Comparison of ENCODE assay signal across 1 cellular context in the genomic region with DNA sequence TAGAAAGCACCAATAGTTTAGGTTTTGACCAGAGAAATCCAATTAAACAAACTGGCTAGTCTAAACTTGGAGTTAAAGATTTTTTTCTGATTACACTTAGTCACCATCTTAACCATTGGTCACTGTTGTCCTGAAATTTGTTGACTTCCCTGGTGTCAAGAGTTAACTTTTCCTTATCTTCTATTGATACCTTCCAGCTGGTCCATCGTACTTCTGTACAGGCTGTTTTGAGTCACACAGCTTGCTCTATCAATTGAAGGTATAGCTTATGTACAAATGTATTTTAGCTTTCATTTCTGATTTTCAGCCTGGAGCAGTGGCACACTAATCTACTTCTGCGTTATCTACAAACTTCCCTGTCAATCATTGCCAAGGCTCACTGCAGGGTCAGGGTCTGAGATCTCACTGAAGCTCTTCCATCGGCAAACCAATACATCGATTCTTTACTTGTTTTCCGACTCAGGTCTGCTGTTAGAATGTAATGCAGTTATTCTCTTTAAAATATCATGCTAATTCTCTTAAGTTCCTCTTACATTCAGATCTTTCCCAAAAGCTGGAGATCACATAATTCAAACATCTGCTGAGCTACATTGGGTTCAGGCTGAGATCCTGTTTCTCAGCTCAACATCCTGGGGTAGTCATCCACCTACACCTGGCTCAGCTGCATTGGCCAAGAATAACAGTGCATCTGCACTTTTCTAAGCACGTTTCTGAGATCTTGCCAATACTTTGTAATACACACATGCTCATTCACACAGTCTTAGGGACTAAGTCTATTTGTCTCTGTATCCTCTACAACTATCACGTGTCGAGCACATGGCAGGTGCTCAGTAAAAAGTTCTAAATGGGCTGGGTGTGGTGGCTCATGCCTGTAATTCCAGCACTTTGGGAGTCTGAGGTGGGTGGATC.
TF ChIP-seq lines count a peak whose summit lies in the region.

No MANE protein-coding gene starts in this region.

TF ChIP-seq in HepG2, 621 proteins besides CTCF, POLR2A, EP300 and RAD21 (continued from another document and continues in another):
- TF ChIP-seq, protein P1, sequence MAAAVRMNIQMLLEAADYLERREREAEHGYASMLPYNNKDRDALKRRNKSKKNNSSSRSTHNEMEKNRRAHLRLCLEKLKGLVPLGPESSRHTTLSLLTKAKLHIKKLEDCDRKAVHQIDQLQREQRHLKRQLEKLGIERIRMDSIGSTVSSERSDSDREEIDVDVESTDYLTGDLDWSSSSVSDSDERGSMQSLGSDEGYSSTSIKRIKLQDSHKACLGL (CRISPR knock-in tag; IDR thresholded peaks at IDR 0.05): no peak
- TF ChIP-seq, protein P2, sequence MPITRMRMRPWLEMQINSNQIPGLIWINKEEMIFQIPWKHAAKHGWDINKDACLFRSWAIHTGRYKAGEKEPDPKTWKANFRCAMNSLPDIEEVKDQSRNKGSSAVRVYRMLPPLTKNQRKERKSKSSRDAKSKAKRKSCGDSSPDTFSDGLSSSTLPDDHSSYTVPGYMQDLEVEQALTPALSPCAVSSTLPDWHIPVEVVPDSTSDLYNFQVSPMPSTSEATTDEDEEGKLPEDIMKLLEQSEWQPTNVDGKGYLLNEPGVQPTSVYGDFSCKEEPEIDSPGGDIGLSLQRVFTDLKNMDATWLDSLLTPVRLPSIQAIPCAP (CRISPR knock-in tag; IDR thresholded peaks at IDR 0.05; ENCODE audit: low read depth): no peak
- TF ChIP-seq ZNF30 (CRISPR knock-in tag; IDR thresholded peaks at IDR 0.05) (no peak), TSC22D2 (CRISPR knock-in tag; IDR thresholded peaks at IDR 0.05; ENCODE audit: borderline replicate concordance) (no peak), IRF2 (CRISPR knock-in tag; IDR thresholded peaks at IDR 0.05) (0 out of 2 replicates have a peak, but pooled peaks have one; percentile 23), ZNF468 (CRISPR knock-in tag; IDR thresholded peaks at IDR 0.05) (no peak), RARA (CRISPR knock-in tag; IDR thresholded peaks at IDR 0.05) (peak; percentile 63), RBM39 (IDR thresholded peaks at IDR 0.05; ENCODE audit: low read depth, low read length, poor library complexity, severe bottlenecking) (no peak), ZNF652 (CRISPR knock-in tag; IDR thresholded peaks at IDR 0.05; ENCODE audit: borderline replicate concordance, low read depth) (peak; percentile 77), MZF1 (CRISPR knock-in tag; IDR thresholded peaks at IDR 0.05; ENCODE audit: borderline replicate concordance) (no peak), CBX2 (IDR thresholded peaks at IDR 0.05; ENCODE audit: low read depth, low read length) (no peak), CBX2 (CRISPR knock-in tag; IDR thresholded peaks at IDR 0.05; ENCODE audit: low read depth) (no peak), CHD2 (IDR thresholded peaks at IDR 0.05; ENCODE audit: low read depth, low read length) (no peak), KAT2B (IDR thresholded peaks at IDR 0.05; ENCODE audit: borderline replicate concordance, low read depth, low read length) (no peak), ZBTB42 (CRISPR knock-in tag; IDR thresholded peaks at IDR 0.05) (no peak), ZNF232 (CRISPR knock-in tag; IDR thresholded peaks at IDR 0.05; ENCODE audit: borderline replicate concordance) (no peak), ZFP36L1 (CRISPR knock-in tag; IDR thresholded peaks at IDR 0.05) (no peak), NR2F6 (IDR thresholded peaks at IDR 0.05) (peak; percentile 58), NR2F6 (CRISPR knock-in tag; IDR thresholded peaks at IDR 0.05) (0 out of 2 replicates have a peak, but pooled peaks have one; percentile 31), ZNF816 (CRISPR knock-in tag; IDR thresholded peaks at IDR 0.05; ENCODE audit: borderline replicate concordance) (no peak)
- TF ChIP-seq, protein P3, sequence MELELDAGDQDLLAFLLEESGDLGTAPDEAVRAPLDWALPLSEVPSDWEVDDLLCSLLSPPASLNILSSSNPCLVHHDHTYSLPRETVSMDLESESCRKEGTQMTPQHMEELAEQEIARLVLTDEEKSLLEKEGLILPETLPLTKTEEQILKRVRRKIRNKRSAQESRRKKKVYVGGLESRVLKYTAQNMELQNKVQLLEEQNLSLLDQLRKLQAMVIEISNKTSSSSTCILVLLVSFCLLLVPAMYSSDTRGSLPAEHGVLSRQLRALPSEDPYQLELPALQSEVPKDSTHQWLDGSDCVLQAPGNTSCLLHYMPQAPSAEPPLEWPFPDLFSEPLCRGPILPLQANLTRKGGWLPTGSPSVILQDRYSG (CRISPR knock-in tag; IDR thresholded peaks at IDR 0.05): no peak
- TF ChIP-seq, protein P4, sequence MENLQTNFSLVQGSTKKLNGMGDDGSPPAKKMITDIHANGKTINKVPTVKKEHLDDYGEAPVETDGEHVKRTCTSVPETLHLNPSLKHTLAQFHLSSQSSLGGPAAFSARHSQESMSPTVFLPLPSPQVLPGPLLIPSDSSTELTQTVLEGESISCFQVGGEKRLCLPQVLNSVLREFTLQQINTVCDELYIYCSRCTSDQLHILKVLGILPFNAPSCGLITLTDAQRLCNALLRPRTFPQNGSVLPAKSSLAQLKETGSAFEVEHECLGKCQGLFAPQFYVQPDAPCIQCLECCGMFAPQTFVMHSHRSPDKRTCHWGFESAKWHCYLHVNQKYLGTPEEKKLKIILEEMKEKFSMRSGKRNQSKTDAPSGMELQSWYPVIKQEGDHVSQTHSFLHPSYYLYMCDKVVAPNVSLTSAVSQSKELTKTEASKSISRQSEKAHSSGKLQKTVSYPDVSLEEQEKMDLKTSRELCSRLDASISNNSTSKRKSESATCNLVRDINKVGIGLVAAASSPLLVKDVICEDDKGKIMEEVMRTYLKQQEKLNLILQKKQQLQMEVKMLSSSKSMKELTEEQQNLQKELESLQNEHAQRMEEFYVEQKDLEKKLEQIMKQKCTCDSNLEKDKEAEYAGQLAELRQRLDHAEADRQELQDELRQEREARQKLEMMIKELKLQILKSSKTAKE (CRISPR knock-in tag; IDR thresholded peaks at IDR 0.05; ENCODE audit: borderline replicate concordance): no peak
- TF ChIP-seq, protein P5, sequence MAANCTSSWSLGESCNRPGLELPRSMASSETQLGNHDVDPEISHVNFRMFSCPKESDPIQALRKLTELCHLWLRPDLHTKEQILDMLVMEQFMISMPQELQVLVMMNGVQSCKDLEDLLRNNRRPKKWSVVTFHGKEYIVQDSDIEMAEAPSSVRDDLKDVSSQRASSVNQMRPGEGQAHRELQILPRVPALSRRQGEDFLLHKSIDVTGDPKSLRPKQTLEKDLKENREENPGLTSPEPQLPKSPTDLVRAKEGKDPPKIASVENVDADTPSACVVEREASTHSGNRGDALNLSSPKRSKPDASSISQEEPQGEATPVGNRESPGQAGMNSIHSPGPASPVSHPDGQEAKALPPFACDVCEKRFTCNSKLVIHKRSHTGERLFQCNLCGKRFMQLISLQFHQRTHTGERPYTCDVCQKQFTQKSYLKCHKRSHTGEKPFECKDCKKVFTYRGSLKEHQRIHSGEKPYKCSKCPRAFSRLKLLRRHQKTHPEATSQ (CRISPR knock-in tag; IDR thresholded peaks at IDR 0.05; ENCODE audit: borderline replicate concordance): no peak
- TF ChIP-seq, protein P6, sequence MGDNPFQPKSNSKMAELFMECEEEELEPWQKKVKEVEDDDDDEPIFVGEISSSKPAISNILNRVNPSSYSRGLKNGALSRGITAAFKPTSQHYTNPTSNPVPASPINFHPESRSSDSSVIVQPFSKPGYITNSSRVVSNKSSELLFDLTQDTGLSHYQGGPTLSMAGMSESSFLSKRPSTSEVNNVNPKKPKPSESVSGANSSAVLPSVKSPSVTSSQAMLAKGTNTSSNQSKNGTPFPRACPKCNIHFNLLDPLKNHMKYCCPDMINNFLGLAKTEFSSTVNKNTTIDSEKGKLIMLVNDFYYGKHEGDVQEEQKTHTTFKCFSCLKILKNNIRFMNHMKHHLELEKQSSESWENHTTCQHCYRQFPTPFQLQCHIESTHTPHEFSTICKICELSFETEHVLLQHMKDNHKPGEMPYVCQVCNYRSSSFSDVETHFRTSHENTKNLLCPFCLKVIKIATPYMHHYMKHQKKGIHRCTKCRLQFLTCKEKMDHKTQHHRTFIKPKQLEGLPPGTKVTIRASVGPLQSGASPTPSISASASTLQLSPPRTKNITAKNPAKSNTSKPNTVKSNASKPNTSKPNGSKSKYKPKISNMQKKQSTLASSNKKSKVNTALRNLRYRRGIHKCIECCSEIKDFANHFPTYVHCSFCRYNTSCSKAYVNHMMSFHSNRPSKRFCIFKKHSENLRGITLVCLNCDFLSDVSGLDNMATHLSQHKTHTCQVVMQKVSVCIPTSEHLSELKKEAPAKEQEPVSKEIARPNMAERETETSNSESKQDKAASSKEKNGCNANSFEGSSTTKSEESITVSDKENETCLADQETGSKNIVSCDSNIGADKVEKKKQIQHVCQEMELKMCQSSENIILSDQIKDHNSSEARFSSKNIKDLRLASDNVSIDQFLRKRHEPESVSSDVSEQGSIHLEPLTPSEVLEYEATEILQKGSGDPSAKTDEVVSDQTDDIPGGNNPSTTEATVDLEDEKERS (CRISPR knock-in tag; IDR thresholded peaks at IDR 0.05): no peak
- TF ChIP-seq, protein P7, sequence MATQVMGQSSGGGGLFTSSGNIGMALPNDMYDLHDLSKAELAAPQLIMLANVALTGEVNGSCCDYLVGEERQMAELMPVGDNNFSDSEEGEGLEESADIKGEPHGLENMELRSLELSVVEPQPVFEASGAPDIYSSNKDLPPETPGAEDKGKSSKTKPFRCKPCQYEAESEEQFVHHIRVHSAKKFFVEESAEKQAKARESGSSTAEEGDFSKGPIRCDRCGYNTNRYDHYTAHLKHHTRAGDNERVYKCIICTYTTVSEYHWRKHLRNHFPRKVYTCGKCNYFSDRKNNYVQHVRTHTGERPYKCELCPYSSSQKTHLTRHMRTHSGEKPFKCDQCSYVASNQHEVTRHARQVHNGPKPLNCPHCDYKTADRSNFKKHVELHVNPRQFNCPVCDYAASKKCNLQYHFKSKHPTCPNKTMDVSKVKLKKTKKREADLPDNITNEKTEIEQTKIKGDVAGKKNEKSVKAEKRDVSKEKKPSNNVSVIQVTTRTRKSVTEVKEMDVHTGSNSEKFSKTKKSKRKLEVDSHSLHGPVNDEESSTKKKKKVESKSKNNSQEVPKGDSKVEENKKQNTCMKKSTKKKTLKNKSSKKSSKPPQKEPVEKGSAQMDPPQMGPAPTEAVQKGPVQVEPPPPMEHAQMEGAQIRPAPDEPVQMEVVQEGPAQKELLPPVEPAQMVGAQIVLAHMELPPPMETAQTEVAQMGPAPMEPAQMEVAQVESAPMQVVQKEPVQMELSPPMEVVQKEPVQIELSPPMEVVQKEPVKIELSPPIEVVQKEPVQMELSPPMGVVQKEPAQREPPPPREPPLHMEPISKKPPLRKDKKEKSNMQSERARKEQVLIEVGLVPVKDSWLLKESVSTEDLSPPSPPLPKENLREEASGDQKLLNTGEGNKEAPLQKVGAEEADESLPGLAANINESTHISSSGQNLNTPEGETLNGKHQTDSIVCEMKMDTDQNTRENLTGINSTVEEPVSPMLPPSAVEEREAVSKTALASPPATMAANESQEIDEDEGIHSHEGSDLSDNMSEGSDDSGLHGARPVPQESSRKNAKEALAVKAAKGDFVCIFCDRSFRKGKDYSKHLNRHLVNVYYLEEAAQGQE (IDR thresholded peaks at IDR 0.05; ENCODE audit: borderline replicate concordance in 1 of 2, low read depth in 1 of 2, low read length in 2 of 2): no peak
- TF ChIP-seq, protein P8, sequence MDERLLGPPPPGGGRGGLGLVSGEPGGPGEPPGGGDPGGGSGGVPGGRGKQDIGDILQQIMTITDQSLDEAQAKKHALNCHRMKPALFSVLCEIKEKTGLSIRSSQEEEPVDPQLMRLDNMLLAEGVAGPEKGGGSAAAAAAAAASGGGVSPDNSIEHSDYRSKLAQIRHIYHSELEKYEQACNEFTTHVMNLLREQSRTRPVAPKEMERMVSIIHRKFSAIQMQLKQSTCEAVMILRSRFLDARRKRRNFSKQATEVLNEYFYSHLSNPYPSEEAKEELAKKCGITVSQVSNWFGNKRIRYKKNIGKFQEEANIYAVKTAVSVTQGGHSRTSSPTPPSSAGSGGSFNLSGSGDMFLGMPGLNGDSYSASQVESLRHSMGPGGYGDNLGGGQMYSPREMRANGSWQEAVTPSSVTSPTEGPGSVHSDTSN (CRISPR knock-in tag; IDR thresholded peaks at IDR 0.05): peak; percentile 88
- TF ChIP-seq, protein P9, sequence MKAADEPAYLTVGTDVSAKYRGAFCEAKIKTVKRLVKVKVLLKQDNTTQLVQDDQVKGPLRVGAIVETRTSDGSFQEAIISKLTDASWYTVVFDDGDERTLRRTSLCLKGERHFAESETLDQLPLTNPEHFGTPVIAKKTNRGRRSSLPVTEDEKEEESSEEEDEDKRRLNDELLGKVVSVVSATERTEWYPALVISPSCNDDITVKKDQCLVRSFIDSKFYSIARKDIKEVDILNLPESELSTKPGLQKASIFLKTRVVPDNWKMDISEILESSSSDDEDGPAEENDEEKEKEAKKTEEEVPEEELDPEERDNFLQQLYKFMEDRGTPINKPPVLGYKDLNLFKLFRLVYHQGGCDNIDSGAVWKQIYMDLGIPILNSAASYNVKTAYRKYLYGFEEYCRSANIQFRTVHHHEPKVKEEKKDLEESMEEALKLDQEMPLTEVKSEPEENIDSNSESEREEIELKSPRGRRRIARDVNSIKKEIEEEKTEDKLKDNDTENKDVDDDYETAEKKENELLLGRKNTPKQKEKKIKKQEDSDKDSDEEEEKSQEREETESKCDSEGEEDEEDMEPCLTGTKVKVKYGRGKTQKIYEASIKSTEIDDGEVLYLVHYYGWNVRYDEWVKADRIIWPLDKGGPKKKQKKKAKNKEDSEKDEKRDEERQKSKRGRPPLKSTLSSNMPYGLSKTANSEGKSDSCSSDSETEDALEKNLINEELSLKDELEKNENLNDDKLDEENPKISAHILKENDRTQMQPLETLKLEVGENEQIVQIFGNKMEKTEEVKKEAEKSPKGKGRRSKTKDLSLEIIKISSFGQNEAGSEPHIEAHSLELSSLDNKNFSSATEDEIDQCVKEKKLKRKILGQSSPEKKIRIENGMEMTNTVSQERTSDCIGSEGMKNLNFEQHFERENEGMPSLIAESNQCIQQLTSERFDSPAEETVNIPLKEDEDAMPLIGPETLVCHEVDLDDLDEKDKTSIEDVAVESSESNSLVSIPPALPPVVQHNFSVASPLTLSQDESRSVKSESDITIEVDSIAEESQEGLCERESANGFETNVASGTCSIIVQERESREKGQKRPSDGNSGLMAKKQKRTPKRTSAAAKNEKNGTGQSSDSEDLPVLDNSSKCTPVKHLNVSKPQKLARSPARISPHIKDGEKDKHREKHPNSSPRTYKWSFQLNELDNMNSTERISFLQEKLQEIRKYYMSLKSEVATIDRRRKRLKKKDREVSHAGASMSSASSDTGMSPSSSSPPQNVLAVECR (CRISPR knock-in tag; IDR thresholded peaks at IDR 0.05; ENCODE audit: borderline replicate concordance): 0 out of 2 replicates have a peak, but pooled peaks have one; percentile 21
- TF ChIP-seq, protein P10, sequence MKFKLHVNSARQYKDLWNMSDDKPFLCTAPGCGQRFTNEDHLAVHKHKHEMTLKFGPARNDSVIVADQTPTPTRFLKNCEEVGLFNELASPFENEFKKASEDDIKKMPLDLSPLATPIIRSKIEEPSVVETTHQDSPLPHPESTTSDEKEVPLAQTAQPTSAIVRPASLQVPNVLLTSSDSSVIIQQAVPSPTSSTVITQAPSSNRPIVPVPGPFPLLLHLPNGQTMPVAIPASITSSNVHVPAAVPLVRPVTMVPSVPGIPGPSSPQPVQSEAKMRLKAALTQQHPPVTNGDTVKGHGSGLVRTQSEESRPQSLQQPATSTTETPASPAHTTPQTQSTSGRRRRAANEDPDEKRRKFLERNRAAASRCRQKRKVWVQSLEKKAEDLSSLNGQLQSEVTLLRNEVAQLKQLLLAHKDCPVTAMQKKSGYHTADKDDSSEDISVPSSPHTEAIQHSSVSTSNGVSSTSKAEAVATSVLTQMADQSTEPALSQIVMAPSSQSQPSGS (CRISPR knock-in tag; IDR thresholded peaks at IDR 0.05): no peak
